In the genomic region with DNA sequence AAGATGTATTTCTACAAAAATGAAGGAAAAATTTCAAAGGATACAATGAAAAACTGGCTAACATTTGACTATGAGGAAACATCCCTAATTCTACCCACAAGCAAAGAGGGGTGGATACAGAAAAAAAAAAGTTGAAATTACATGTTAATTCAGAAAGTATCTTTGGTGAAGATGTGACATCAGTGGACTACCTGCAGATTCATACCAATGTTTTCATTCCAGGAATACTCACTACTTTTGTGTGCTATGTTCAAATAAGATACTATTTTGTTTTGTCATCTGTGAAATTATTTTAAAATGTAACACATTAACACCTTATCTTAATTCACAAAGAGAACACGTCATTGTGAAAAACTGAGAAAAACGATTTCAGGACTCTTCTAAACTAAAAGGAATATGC, we compare ENCODE assay signal across 26 cellular contexts. TPM values are rescaled to one million over a fixed set of nuclear protein-coding genes. Genes with fewer than 3 reads are reported as not detected.
A peak's percentile ranks its signal among the peaks of the same experiment; 100 is the strongest.
DNase-seq lines count a peak whose midpoint lies in the region; ATAC-seq and TF ChIP-seq lines count a peak whose summit lies in the region.
"Had no signal": no experiment of that assay in that cellular context is flagged by ENCODE, and none has a peak within 500 bp of the region (broad histone marks: within the 10 kb centered on the region; RNA-seq: fewer than 3 reads in every experiment).

No MANE protein-coding gene starts in this region.

- H3K36me3 Mint-ChIP-seq in activated CD4-positive, alpha-beta T cell treated with anti-CD3 and anti-CD28 coated beads, Interleukin-2, amount 10 ng/mL, durations not matched to agents 7 days and 5 days (ENCODE audit: low read depth) = peaks cover 40% of the 10 kb centered on the region
- H3K36me3 Mint-ChIP-seq in activated CD4-positive, alpha-beta memory T cell treated with anti-CD3 and anti-CD28 coated beads, Interleukin-2, amount 10 ng/mL, durations not matched to agents 7 days and 5 days (ENCODE audit: low read depth) = peaks cover 41% of the 10 kb centered on the region
- H3K36me3 Mint-ChIP-seq in central memory CD8-positive, alpha-beta T cell (ENCODE audit: insufficient read depth) = peaks cover 39% of the 10 kb centered on the region

- no peak overlapping the region for H3K4me3 Mint-ChIP-seq in activated CD4-positive, alpha-beta T cell treated with anti-CD3 and anti-CD28 coated beads, Interleukin-2, amount 10 ng/mL, durations not matched to agents 7 days and 5 days
- no peak overlapping the region for H3K4me3 Mint-ChIP-seq in activated CD4-positive, alpha-beta memory T cell treated with anti-CD3 and anti-CD28 coated beads, Interleukin-2, amount 10 ng/mL, durations not matched to agents 7 days and 5 days
- H3K4me3 Mint-ChIP-seq in central memory CD8-positive, alpha-beta T cell = no peak overlapping the region
- H3K4me3 Mint-ChIP-seq: effector memory CD8-positive, alpha-beta T cell; nephron progenitor cell had no signal

- no peaks in the 10 kb centered on the region for H3K9me2 ChIP-seq in DOHH2 (replicated peaks; ENCODE audit: control insufficient read depth, low read length)
- H3K9me2 ChIP-seq in PC-3 (replicated peaks; ENCODE audit: low read length) = no peaks in the 10 kb centered on the region

- H3K4me1 ChIP-seq in DOHH2 (ENCODE audit: control insufficient read depth, low read length) (peaks cover 98% of the 10 kb centered on the region), PC-3 (ENCODE audit: insufficient read depth, low read length) (no peaks in the 10 kb centered on the region)
- H3K4me1 ChIP-seq: A549, ascending aorta, Peyer's patch had no signal

- H3K36me3 ChIP-seq in DOHH2 (ENCODE audit: control insufficient read depth, low read length) (peaks cover 75% of the 10 kb centered on the region), PC-3 (ENCODE audit: low read depth, low read length) (peaks cover 39% of the 10 kb centered on the region)

- peak overlapping the region; percentile 54 for H3K27ac Mint-ChIP-seq in activated CD4-positive, alpha-beta T cell treated with anti-CD3 and anti-CD28 coated beads, Interleukin-2, amount 10 ng/mL, durations not matched to agents 7 days and 5 days
- H3K27ac Mint-ChIP-seq in activated CD4-positive, alpha-beta memory T cell treated with anti-CD3 and anti-CD28 coated beads, Interleukin-2, amount 10 ng/mL, durations not matched to agents 7 days and 5 days = peak overlapping the region; percentile 12
- H3K27ac Mint-ChIP-seq in central memory CD8-positive, alpha-beta T cell (ENCODE audit: low read depth) = peak overlapping the region; percentile 79
- H3K27ac Mint-ChIP-seq: nephron progenitor cell had no signal

- H3K9ac ChIP-seq in PC-3 (ENCODE audit: low read length) = no peak overlapping the region

- no peaks in the 10 kb centered on the region for H3K27me3 Mint-ChIP-seq in activated CD4-positive, alpha-beta T cell treated with anti-CD3 and anti-CD28 coated beads, Interleukin-2, amount 10 ng/mL, durations not matched to agents 7 days and 5 days
- no peaks in the 10 kb centered on the region for H3K27me3 Mint-ChIP-seq in activated CD4-positive, alpha-beta memory T cell treated with anti-CD3 and anti-CD28 coated beads, Interleukin-2, amount 10 ng/mL, durations not matched to agents 7 days and 5 days
- H3K27me3 Mint-ChIP-seq in central memory CD8-positive, alpha-beta T cell = no peaks in the 10 kb centered on the region
- H3K27me3 Mint-ChIP-seq: effector memory CD8-positive, alpha-beta T cell had no signal

- TF ChIP-seq CTCF in DOHH2 (IDR thresholded peaks at IDR 0.05; ENCODE audit: low read depth, low read length, poor library complexity, severe bottlenecking) (no peak), PC-3 (conservative IDR thresholded peaks at IDR 0.05; ENCODE audit: low read depth, low read length) (no peak)

- H3K4me2 ChIP-seq in DOHH2 (ENCODE audit: low read length) (peak overlapping the region; percentile 87), PC-3 (ENCODE audit: low read length) (no peak overlapping the region)
- H3K4me2 ChIP-seq: A549 had no signal

- H3K9me3 Mint-ChIP-seq in activated CD4-positive, alpha-beta T cell treated with anti-CD3 and anti-CD28 coated beads, Interleukin-2, amount 10 ng/mL, durations not matched to agents 7 days and 5 days = no peaks in the 10 kb centered on the region
- H3K9me3 Mint-ChIP-seq in activated CD4-positive, alpha-beta memory T cell treated with anti-CD3 and anti-CD28 coated beads, Interleukin-2, amount 10 ng/mL, durations not matched to agents 7 days and 5 days = no peaks in the 10 kb centered on the region
- H3K9me3 Mint-ChIP-seq in central memory CD8-positive, alpha-beta T cell = no peaks in the 10 kb centered on the region
- H3K9me3 Mint-ChIP-seq: effector memory CD8-positive, alpha-beta T cell; nephron progenitor cell had no signal

- H3F3A ChIP-seq in DOHH2 (ENCODE audit: control insufficient read depth, insufficient read depth) = peaks cover 39% of the 10 kb centered on the region
- H3F3A ChIP-seq in PC-3 (ENCODE audit: low read length, unreplicated experiment) = no peaks in the 10 kb centered on the region

- H3K4me1 Mint-ChIP-seq in activated CD4-positive, alpha-beta T cell treated with anti-CD3 and anti-CD28 coated beads, Interleukin-2, amount 10 ng/mL, durations not matched to agents 7 days and 5 days = peaks cover 60% of the 10 kb centered on the region
- H3K4me1 Mint-ChIP-seq in activated CD4-positive, alpha-beta memory T cell treated with anti-CD3 and anti-CD28 coated beads, Interleukin-2, amount 10 ng/mL, durations not matched to agents 7 days and 5 days = peaks cover 54% of the 10 kb centered on the region
- H3K4me1 Mint-ChIP-seq in central memory CD8-positive, alpha-beta T cell = peaks cover 34% of the 10 kb centered on the region

- H3K27ac ChIP-seq in DOHH2 (ENCODE audit: low read depth, low read length) (peak overlapping the region; percentile 92), PC-3 (ENCODE audit: low read length) (no peak overlapping the region)
- H3K27ac ChIP-seq: A549, ascending aorta, tibial nerve had no signal

- H3K27me3 ChIP-seq in DOHH2 (ENCODE audit: control insufficient read depth, low read length) (no peaks in the 10 kb centered on the region), PC-3 (ENCODE audit: low read length) (no peaks in the 10 kb centered on the region)
- H3K27me3 ChIP-seq: ascending aorta, cardiac muscle cell, Peyer's patch, tibial nerve had no signal

- no peak for DNase-seq in activated CD4-positive, alpha-beta T cell treated with anti-CD3 and anti-CD28 coated beads, Interleukin-2, amount 10 ng/mL, durations not matched to agents 7 days and 5 days
- no peak for DNase-seq in activated CD4-positive, alpha-beta T cell treated with anti-CD3 and anti-CD28 coated beads for 48 hours
- no peak for DNase-seq in activated CD4-positive, alpha-beta memory T cell treated with anti-CD3 and anti-CD28 coated beads, Interleukin-2, amount 10 ng/mL, durations not matched to agents 7 days and 5 days
- no peak for DNase-seq in central memory CD8-positive, alpha-beta T cell (ENCODE audit: low spot score in 2 of 2)
- no peak for DNase-seq in PC-3
- DNase-seq: activated CD4-positive, CD25-positive, alpha-beta regulatory T cell treated with anti-CD3 and anti-CD28 coated beads, Interleukin-2, amount 50 U/mL, for 72 hours; activated gamma-delta T cell treated with Interleukin-2 at 50 U/mL for 16 hours; cortex of kidney; effector memory CD8-positive, alpha-beta T cell; head of caudate nucleus; kidney; NCI-H2029 treated with DMSO at 0.1 percent for 48 hours; NCI-H526; nephron progenitor cell; Peyer's patch; SIG-M5; SW 1271 had no signal

- H3K79me2 ChIP-seq in DOHH2 (ENCODE audit: control insufficient read depth, low read length) (peaks cover 81% of the 10 kb centered on the region), PC-3 (ENCODE audit: low read length) (no peaks in the 10 kb centered on the region)

- POLR2A ChIA-PET in activated CD4-positive, alpha-beta T cell treated with anti-CD3 and anti-CD28 coated beads, Interleukin-2, amount 10 ng/mL, durations not matched to agents 7 days and 5 days (lab: Charles Lee) = interaction anchor here (0.6 to 0.7 kb wide), 3 partner anchors 10 to 1697 kb away, joined by 3 read pairs; no protein-coding TSS in a partner anchor
- POLR2A ChIA-PET in activated CD4-positive, alpha-beta memory T cell treated with anti-CD3 and anti-CD28 coated beads, Interleukin-2, amount 10 ng/mL, durations not matched to agents 7 days and 5 days (lab: Charles Lee) = no interaction called here
- POLR2A ChIA-PET in PC-3 (lab: Charles Lee; ENCODE audit: unreplicated experiment) = interaction anchor here (0.6 kb wide), 1 partner anchor 124 kb away, joined by 3 read pairs; no protein-coding TSS in a partner anchor

- H2AFZ ChIP-seq in PC-3 (ENCODE audit: low read length) = no peak overlapping the region

- H4K20me1 ChIP-seq in DOHH2 (ENCODE audit: control insufficient read depth, insufficient read depth, low read depth, low read length) (no peaks in the 10 kb centered on the region), PC-3 (ENCODE audit: low read length) (0 out of 2 replicates have a peak, but pooled peaks cover 4% of the 10 kb centered on the region)

- BruUV-seq in PC-3 (replicated peaks; lab: Mats Ljungman, UMichigan) = no TSS peak

- intact Hi-C loops in PC-3 (cut with micrococcal nuclease) = no loop called here

- H3K4me3 ChIP-seq in DOHH2 (ENCODE audit: low read length) (peak overlapping the region; percentile 66), PC-3 (ENCODE audit: low read length) (no peak overlapping the region)
- H3K4me3 ChIP-seq: A549, ascending aorta, cardiac muscle cell, K562, Peyer's patch, tibial nerve had no signal

- H3K9me3 ChIP-seq in DOHH2 (ENCODE audit: control insufficient read depth, insufficient read depth, low read length) = no peaks in the 10 kb centered on the region
- H3K9me3 ChIP-seq in PC-3 (ENCODE audit: low read length) = no peaks in the 10 kb centered on the region
- H3K9me3 ChIP-seq: A549, ascending aorta, Peyer's patch, tibial nerve had no signal

- no peak for ATAC-seq in central memory CD8-positive, alpha-beta T cell (replicated peaks; ENCODE audit: extremely low read depth, poor library complexity, severe bottlenecking)
- ATAC-seq in HG03460 (IDR thresholded peaks at IDR 0.05; ENCODE audit: unreplicated experiment) = no peak
- no peak for ATAC-seq in PC-3
- ATAC-seq in GM19023 (IDR thresholded peaks at IDR 0.05; ENCODE audit: unreplicated experiment) = no peak
- ATAC-seq: A549; effector memory CD8-positive, alpha-beta T cell; HCT116; K562 had no signal

- CTCF ChIA-PET in activated CD4-positive, alpha-beta T cell treated with anti-CD3 and anti-CD28 coated beads, Interleukin-2, amount 10 ng/mL, durations not matched to agents 7 days and 5 days (lab: Charles Lee) = interaction anchor here (1.0 to 1.6 kb wide), 3 partner anchors 9 to 61 kb away, joined by 3 to 4 read pairs (median 4); no protein-coding TSS in a partner anchor
- CTCF ChIA-PET in activated CD4-positive, alpha-beta memory T cell treated with anti-CD3 and anti-CD28 coated beads, Interleukin-2, amount 10 ng/mL, durations not matched to agents 7 days and 5 days (lab: Charles Lee) = interaction anchor here (0.9 to 1.4 kb wide), 3 partner anchors 10 to 197 kb away, joined by 3 to 5 read pairs (median 3); no protein-coding TSS in a partner anchor
- CTCF ChIA-PET in PC-3 (lab: Charles Lee) = no interaction called here

RNA-seq across cellular contexts. Expression of a gene that starts 19.9 kb away (rescaled TPM):
- 10 to 100 TPM; 26.1 to 33.0 TPM for total RNA-seq in activated CD4-positive, alpha-beta T cell treated with anti-CD3 and anti-CD28 coated beads, Interleukin-2, amount 10 ng/mL, durations not matched to agents 7 days and 5 days
- total RNA-seq in activated CD4-positive, alpha-beta memory T cell treated with anti-CD3 and anti-CD28 coated beads, Interleukin-2, amount 10 ng/mL, durations not matched to agents 7 days and 5 days = 10 to 100 TPM; 29.4 to 32.1 TPM
- 13.0 and 16.8 TPM in 2 replicates for total RNA-seq in PC-3 (2014; rRNA removed)

Comparison
In these comparisons a context has a peak if more than half of its experiments do, and no peak if none do; other contexts are left out.
1. H3K27ac Mint-ChIP-seq: peak in every context shown above with its lines; median percentile 79 in central memory CD8-positive, alpha-beta T cell; 54 in activated CD4-positive, alpha-beta T cell treated with anti-CD3 and anti-CD28 coated beads, Interleukin-2, amount 10 ng/mL, durations not matched to agents 7 days and 5 days; 12 in activated CD4-positive, alpha-beta memory T cell treated with anti-CD3 and anti-CD28 coated beads, Interleukin-2, amount 10 ng/mL, durations not matched to agents 7 days and 5 days.